Comparison of ENCODE assay signal across 31 cellular contexts in genomic region chr1:36843027-36843426, GRCh38.
"Had no signal": no experiment of that assay in that cellular context is flagged by ENCODE, and none has a peak within 500 bp of the region (broad histone marks: within the 10 kb centered on the region; RNA-seq: fewer than 3 reads in every experiment).

No MANE protein-coding gene starts in this region.

- H2AFZ ChIP-seq: parathyroid adenoma had no signal

- H3K27ac ChIP-seq: neutrophil, ovary, parathyroid adenoma, psoas muscle, right lobe of liver, sigmoid colon, suprapubic skin, testis, tibial artery, transverse colon, upper lobe of right lung, uterus had no signal

- H3K9ac ChIP-seq: parathyroid adenoma had no signal

- H3K79me2 ChIP-seq: parathyroid adenoma had no signal

- H3K36me3 Mint-ChIP-seq: naive thymus-derived CD8-positive, alpha-beta T cell; natural killer cell treated with Interleukin-12 subunit alpha and Interleukin-12 subunit beta and Interleukin-15 and Interleukin-18, amount 100 ng/mL, for 72 hours; stimulated activated memory B cell treated with anti-CD40 and anti-IgM and Interleukin-4, amounts not matched to agents 10 μg/mL and 1 μg/mL and 100 μg/mL, for 72 hours; type B pancreatic cell had no signal

- H3K4me1 Mint-ChIP-seq: naive thymus-derived CD8-positive, alpha-beta T cell; stimulated activated memory B cell treated with anti-CD40 and anti-IgM and Interleukin-4, amounts not matched to agents 10 μg/mL and 1 μg/mL and 100 μg/mL, for 72 hours; stimulated activated naive CD8-positive, alpha-beta T cell treated with anti-CD3 and anti-CD28 coated beads, Interleukin-15, amount 100 ng/mL, for 72 hours had no signal

- H3K4me3 ChIP-seq: ovary, psoas muscle, right lobe of liver, sigmoid colon, suprapubic skin, testis, tibial artery, transverse colon, upper lobe of right lung, uterus had no signal

- H3K27ac Mint-ChIP-seq: naive thymus-derived CD8-positive, alpha-beta T cell; natural killer cell treated with Interleukin-12 subunit alpha and Interleukin-12 subunit beta and Interleukin-15 and Interleukin-18, amount 100 ng/mL, for 72 hours; nephron progenitor cell; progenitor cell of endocrine pancreas; stimulated activated memory B cell treated with anti-CD40 and anti-IgM and Interleukin-4, amounts not matched to agents 10 μg/mL and 1 μg/mL and 100 μg/mL, for 72 hours; stimulated activated naive CD8-positive, alpha-beta T cell treated with anti-CD3 and anti-CD28 coated beads, Interleukin-15, amount 100 ng/mL, for 72 hours; type B pancreatic cell had no signal

- H3K9me3 ChIP-seq: neutrophil, ovary, psoas muscle, right lobe of liver, sigmoid colon, suprapubic skin, testis, tibial artery, transverse colon, upper lobe of right lung, uterus had no signal

- H3K36me3 ChIP-seq: neutrophil, ovary, right lobe of liver, sigmoid colon, suprapubic skin, tibial artery, transverse colon, upper lobe of right lung, uterus had no signal

- H3K9me3 Mint-ChIP-seq: naive thymus-derived CD8-positive, alpha-beta T cell; natural killer cell treated with Interleukin-12 subunit alpha and Interleukin-12 subunit beta and Interleukin-15 and Interleukin-18, amount 100 ng/mL, for 72 hours; nephron progenitor cell; neural crest cell; stimulated activated memory B cell treated with anti-CD40 and anti-IgM and Interleukin-4, amounts not matched to agents 10 μg/mL and 1 μg/mL and 100 μg/mL, for 72 hours; stimulated activated naive CD8-positive, alpha-beta T cell treated with anti-CD3 and anti-CD28 coated beads, Interleukin-15, amount 100 ng/mL, for 72 hours; type B pancreatic cell had no signal

- ATAC-seq: naive thymus-derived CD8-positive, alpha-beta T cell; natural killer cell treated with Interleukin-12 subunit alpha and Interleukin-12 subunit beta and Interleukin-15 and Interleukin-18, amount 100 ng/mL, for 72 hours; psoas muscle; right cardiac atrium; right lobe of liver; stimulated activated memory B cell treated with anti-CD40 and anti-IgM and Interleukin-4, amounts not matched to agents 10 μg/mL and 1 μg/mL and 100 μg/mL, for 72 hours; stimulated activated naive CD8-positive, alpha-beta T cell treated with anti-CD3 and anti-CD28 coated beads, Interleukin-15, amount 100 ng/mL, for 72 hours; stimulated activated naive CD8-positive, alpha-beta T cell treated with anti-CD3 and anti-CD28 coated beads, Interleukin-15, Interleukin-2, amounts not matched to agents 100 U/mL and 50 U/mL, for 24 hours; upper lobe of right lung had no signal

- FAIRE-seq: small intestine had no signal

- H3K4me3 Mint-ChIP-seq: naive thymus-derived CD8-positive, alpha-beta T cell; natural killer cell treated with Interleukin-12 subunit alpha and Interleukin-12 subunit beta and Interleukin-15 and Interleukin-18, amount 100 ng/mL, for 72 hours; nephron progenitor cell; neural crest cell; stimulated activated memory B cell treated with anti-CD40 and anti-IgM and Interleukin-4, amounts not matched to agents 10 μg/mL and 1 μg/mL and 100 μg/mL, for 72 hours; stimulated activated naive CD8-positive, alpha-beta T cell treated with anti-CD3 and anti-CD28 coated beads, Interleukin-15, amount 100 ng/mL, for 72 hours; type B pancreatic cell had no signal

- H3K27me3 ChIP-seq: ovary, right lobe of liver, testis, uterus had no signal

- H3K4me1 ChIP-seq: parathyroid adenoma, psoas muscle, right lobe of liver, sigmoid colon, suprapubic skin, testis, tibial artery, transverse colon, upper lobe of right lung, uterus had no signal

- DNase-seq: nephron progenitor cell; nucleus accumbens; ovary; sigmoid colon; small intestine; stimulated activated CD4-positive, alpha-beta T cell treated with anti-CD3 and anti-CD28 coated beads, Interleukin-12 subunit alpha, Interleukin-12 subunit beta, amount 100 ng/mL, for 4 hours; stimulated activated CD4-positive, alpha-beta T cell treated with anti-CD3 and anti-CD28 coated beads, Interleukin-1b, Interleukin-23, amount 100 ng/mL, for 48 hours; stimulated activated CD4-positive, alpha-beta T cell treated with anti-CD3 and anti-CD28 coated beads, Interleukin-4, amount 100 ng/mL, for 1 hour; stimulated activated CD4-positive, alpha-beta T cell treated with anti-CD3 and anti-CD28 coated beads, Interleukin-4, amount 100 ng/mL, for 4 hours; stimulated activated CD8-positive, alpha-beta memory T cell treated with anti-CD3 and anti-CD28 coated beads, Interleukin-4, amount 100 ng/mL, for 48 hours; stimulated activated naive CD4-positive, alpha-beta T cell; stimulated activated naive CD8-positive, alpha-beta T cell treated with anti-CD3 and anti-CD28 coated beads, Interleukin-15, amount 100 ng/mL, for 72 hours; stimulated activated naive CD8-positive, alpha-beta T cell treated with anti-CD3 and anti-CD28 coated beads, Interleukin-15, Interleukin-2, amounts not matched to agents 100 U/mL and 50 U/mL, for 24 hours; substantia nigra; testis; tibial artery; transverse colon; upper lobe of right lung; uterus had no signal
